8 cellular contexts compared by ENCODE assay signal in the genomic region with DNA sequence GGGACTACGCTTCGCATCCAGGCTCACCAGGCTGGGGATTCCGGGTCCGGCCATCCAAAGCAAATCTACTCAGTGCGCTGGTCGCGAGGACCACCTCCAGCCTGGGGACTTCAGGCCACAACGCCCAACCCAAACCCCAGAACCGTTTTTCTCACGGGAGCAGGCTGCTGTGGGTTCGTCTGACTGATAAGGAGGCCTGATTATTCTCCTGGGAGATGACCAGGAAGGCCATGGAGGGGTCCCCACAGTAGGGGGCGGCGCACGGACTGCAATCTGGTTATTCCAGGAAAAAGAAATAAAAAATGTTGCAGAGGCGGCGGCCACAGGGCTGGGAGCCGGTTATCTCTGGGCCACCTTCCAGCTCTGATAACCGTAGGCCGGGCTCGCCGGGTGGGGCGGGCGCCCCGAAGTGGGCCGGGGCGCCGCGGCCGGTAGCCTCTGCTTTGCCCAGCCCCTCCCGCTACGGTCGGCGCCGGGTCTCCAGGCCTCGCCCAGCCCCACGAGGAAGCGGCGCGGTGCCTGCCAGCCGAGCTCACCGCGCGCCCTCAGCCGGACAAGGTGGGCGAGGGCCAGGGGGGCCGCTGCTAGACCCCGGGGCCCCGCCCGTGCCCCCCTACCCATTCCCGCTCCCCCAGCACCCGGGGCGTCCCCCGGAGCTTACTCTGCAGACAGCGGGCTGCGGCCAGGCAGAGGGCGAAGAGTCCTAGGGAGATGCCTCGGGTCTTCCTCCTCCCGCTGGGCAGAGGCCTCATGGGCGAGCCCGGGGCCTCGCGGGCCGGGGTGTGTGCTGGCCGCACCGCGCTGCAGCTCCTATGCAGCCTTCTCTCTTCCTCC. TPM values are rescaled to one million over a fixed set of nuclear protein-coding genes. Genes with fewer than 3 reads are reported as not detected.
DNase-seq lines count a peak whose midpoint lies in the region; ATAC-seq and TF ChIP-seq lines count a peak whose summit lies in the region.

No MANE protein-coding gene starts in this region.

- TF ChIP-seq POLR2A in esophagus squamous epithelium (IDR thresholded peaks at IDR 0.05) = no peak

- no peak for TF ChIP-seq CTCF in esophagus squamous epithelium (IDR thresholded peaks at IDR 0.05)
- no peak for TF ChIP-seq CTCF in omental fat pad (IDR thresholded peaks at IDR 0.05)
- TF ChIP-seq CTCF in GM10248 (IDR thresholded peaks at IDR 0.05; ENCODE audit: control extremely low read depth, extremely low read depth, low read depth, missing control alignments) = no peak

- POLR2A ChIA-PET in GM10248 (lab: Yijun Ruan, JAX) = no interaction called here

- H3K4me1 ChIP-seq in esophagus squamous epithelium = peaks cover 3 to 15% (median 5%) of the 10 kb centered on the region in 3 donors

- 23 to 36% methylated on average over 16 to 21 of the region's 66 CpGs for WGBS in esophagus squamous epithelium, 2 donors

- H3K27ac ChIP-seq in esophagus squamous epithelium = peak overlapping the region in 1 of 4 donors; percentile 4

- peak; percentile 58 for ATAC-seq in omental fat pad (ENCODE audit: low FRiP score)

- peak; percentile 53 for DNase-seq in COLO668 (lab: John Stamatoyannopoulos, UW; ENCODE audit: unreplicated experiment)
- DNase-seq in NCI-H69 (lab: John Stamatoyannopoulos, UW) = peak; percentile 70
- no peak for DNase-seq in esophagus squamous epithelium (lab: John Stamatoyannopoulos, UW)
- no peak for DNase-seq in omental fat pad (ENCODE audit: low spot score)
- DNase-seq in kidney glomerular epithelial cell (lab: John Stamatoyannopoulos, UW) = no peak
- DNase-seq in stimulated activated CD4-positive, alpha-beta T cell treated with anti-CD3 and anti-CD28 coated beads, Interleukin-4, amount 100 ng/mL, for 1 hour = no peak
- DNase-seq in GM10248 (ENCODE audit: extremely low spot score) = no peak
- DNase-seq in Kasumi-1 (lab: John Stamatoyannopoulos, UW) = no peak

- H3K9me3 ChIP-seq in esophagus squamous epithelium = no peaks in the 10 kb centered on the region

- intact Hi-C loops in esophagus squamous epithelium (cut with DNase I) = no loop called here

- no peaks in the 10 kb centered on the region for H3K36me3 ChIP-seq in esophagus squamous epithelium

- peak overlapping the region; percentile 33 to 66 (median 52) for H3K4me3 ChIP-seq in esophagus squamous epithelium

- CTCF ChIA-PET in GM10248 (lab: Yijun Ruan, JAX) = no interaction called here

- H3K27me3 ChIP-seq in esophagus squamous epithelium = peaks cover 0 to 14% (median 0%) of the 10 kb centered on the region in 4 donors

RNA-seq across cellular contexts. Expression of a gene that starts 0.5 kb away (rescaled TPM):
- total RNA-seq in esophagus squamous epithelium (under 1 TPM in 2 of 4 donors, not detected in 2; 0.19 to 0.38 TPM), omental fat pad (under 1 TPM in 1 of 4 donors, not detected in 3; 0.79 TPM)

Comparison
In these comparisons a context has a peak if more than half of its experiments do, and no peak if none do; other contexts are left out.
1. DNase-seq: peak in COLO668 (single experiment) and NCI-H69 (single experiment); none in esophagus squamous epithelium (single experiment), omental fat pad (single experiment), kidney glomerular epithelial cell (single experiment), stimulated activated CD4-positive, alpha-beta T cell treated with anti-CD3 and anti-CD28 coated beads, Interleukin-4, amount 100 ng/mL, for 1 hour (single experiment), GM10248 (single experiment) and Kasumi-1 (0 of 2).